2 cellular contexts compared by ENCODE assay signal in the genomic region with DNA sequence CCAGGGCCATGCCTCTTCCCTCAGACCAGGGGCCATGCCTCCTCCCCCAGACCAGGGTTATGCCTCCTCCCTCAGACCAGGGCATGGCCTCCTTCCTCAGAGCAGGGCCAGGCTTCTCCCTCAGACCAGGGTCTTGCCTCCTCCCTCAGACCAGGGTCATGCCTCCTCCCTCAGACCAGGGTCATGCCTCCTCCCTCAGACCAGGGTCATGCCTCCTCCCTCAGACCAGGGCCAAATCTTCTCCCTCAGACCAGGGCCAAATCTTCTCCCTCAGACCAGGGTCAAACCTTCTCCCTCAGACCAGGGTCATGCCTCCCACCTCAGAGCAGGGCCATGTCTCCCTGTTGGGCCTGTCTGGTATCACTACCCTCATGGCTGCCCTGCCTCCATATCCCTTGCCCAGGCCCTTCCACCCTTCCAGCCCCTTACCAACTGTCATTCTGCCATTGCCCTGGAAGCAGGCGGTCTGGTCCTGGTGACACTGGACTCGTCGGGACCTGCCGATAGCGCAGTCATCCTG.
TF ChIP-seq lines count a peak whose summit lies in the region.

No MANE protein-coding gene starts in this region.

TF ChIP-seq in IMR-90, 13 proteins besides CTCF, POLR2A, EP300 and RAD21:
- TF ChIP-seq MAFK (IDR thresholded peaks at IDR 0.05; ENCODE audit: low read depth, low read length) (no peak), NFE2L2 (IDR thresholded peaks at IDR 0.05; ENCODE audit: low read depth, low read length) (no peak), RFX5 (IDR thresholded peaks at IDR 0.05; ENCODE audit: low read depth, low read length) (no peak), SMC3 (IDR thresholded peaks at IDR 0.05; ENCODE audit: low read depth, low read length) (no peak), FOS (IDR thresholded peaks at IDR 0.05; ENCODE audit: low read depth, low read length) (no peak), BHLHE40 (IDR thresholded peaks at IDR 0.05; ENCODE audit: low read depth, low read length) (no peak), CHD1 (IDR thresholded peaks at IDR 0.05; ENCODE audit: low read depth, low read length) (no peak), RCOR1 (IDR thresholded peaks at IDR 0.05; ENCODE audit: insufficient replicate concordance, low read length) (no peak), MAZ (IDR thresholded peaks at IDR 0.05; ENCODE audit: borderline replicate concordance, low read depth, low read length) (no peak), MXI1 (IDR thresholded peaks at IDR 0.05; ENCODE audit: borderline replicate concordance, low read depth, low read length) (no peak), CEBPB (IDR thresholded peaks at IDR 0.05; ENCODE audit: low read depth, low read length) (no peak)
- TF ChIP-seq, protein P1, sequence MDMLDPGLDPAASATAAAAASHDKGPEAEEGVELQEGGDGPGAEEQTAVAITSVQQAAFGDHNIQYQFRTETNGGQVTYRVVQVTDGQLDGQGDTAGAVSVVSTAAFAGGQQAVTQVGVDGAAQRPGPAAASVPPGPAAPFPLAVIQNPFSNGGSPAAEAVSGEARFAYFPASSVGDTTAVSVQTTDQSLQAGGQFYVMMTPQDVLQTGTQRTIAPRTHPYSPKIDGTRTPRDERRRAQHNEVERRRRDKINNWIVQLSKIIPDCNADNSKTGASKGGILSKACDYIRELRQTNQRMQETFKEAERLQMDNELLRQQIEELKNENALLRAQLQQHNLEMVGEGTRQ (IDR thresholded peaks at IDR 0.05; ENCODE audit: low read depth, low read length) = no peak
- TF ChIP-seq, protein P2, sequence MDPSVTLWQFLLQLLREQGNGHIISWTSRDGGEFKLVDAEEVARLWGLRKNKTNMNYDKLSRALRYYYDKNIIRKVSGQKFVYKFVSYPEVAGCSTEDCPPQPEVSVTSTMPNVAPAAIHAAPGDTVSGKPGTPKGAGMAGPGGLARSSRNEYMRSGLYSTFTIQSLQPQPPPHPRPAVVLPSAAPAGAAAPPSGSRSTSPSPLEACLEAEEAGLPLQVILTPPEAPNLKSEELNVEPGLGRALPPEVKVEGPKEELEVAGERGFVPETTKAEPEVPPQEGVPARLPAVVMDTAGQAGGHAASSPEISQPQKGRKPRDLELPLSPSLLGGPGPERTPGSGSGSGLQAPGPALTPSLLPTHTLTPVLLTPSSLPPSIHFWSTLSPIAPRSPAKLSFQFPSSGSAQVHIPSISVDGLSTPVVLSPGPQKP (IDR thresholded peaks at IDR 0.05; ENCODE audit: borderline replicate concordance, low read depth, low read length) = no peak
TF ChIP-seq in IMR-90: peak in this region for 0.

TF ChIP-seq in GM12891, 5 proteins besides CTCF, POLR2A, EP300 and RAD21:
- TF ChIP-seq POLR2AphosphoS5 (IDR thresholded peaks at IDR 0.05; ENCODE audit: low read depth, low read length) (no peak), POU2F2 (IDR thresholded peaks at IDR 0.05; ENCODE audit: low read depth, low read length) (no peak), SPI1 (IDR thresholded peaks at IDR 0.05; ENCODE audit: low read depth, low read length) (no peak), TAF1 (IDR thresholded peaks at IDR 0.05; ENCODE audit: low read depth, low read length) (no peak), PAX5 (IDR thresholded peaks at IDR 0.05; ENCODE audit: insufficient read depth, low read length, severe bottlenecking) (no peak)
TF ChIP-seq in GM12891: peak in this region for 0.
